In the genomic region with DNA sequence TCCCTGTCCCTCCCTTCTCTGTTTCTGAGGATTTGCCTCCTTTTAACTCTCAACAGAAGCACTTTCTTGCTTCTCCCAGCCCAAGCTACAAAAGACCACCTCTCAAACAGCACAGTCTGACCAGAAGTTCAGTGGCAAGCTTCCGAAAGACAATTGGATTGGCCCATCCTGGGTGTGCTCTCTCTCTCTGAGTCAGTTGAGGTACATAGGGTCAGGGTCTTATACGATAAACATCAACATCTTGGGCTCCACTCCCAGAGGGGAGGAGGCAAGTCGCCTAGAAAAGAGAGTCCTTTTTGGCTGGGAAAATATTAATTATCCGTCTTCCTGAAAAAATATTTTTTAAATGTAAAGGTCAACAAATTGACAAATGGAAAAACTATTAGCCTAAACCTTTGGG, we compare ENCODE assay signal across 19 cellular contexts.
"Had no signal": no experiment of that assay in that cellular context is flagged by ENCODE, and none has a peak within 500 bp of the region (broad histone marks: within the 10 kb centered on the region; RNA-seq: fewer than 3 reads in every experiment).

No MANE protein-coding gene starts in this region.

- H3K4me3 ChIP-seq: ovary, tibial nerve had no signal

- DNase-seq: activated CD4-positive, alpha-beta T cell treated with anti-CD3 and anti-CD28 coated beads, Interleukin-2, amount 10 ng/mL, durations not matched to agents 7 days and 5 days; activated CD8-positive, alpha-beta memory T cell treated with anti-CD3 and anti-CD28 coated beads for 24 hours; activated CD8-positive, alpha-beta memory T cell treated with anti-CD3 and anti-CD28 coated beads, Interleukin-2, amount 50 U/mL, for 48 hours; activated effector memory CD4-positive, alpha-beta T cell treated with Interleukin-2 at 50 U/mL for 16 hours; activated T-cell treated with anti-CD3 and anti-CD28 coated beads, Interleukin-2, amount 50 U/mL, for 48 hours; dermis blood vessel endothelial cell; effector memory CD8-positive, alpha-beta T cell; foreskin melanocyte; head of caudate nucleus; immature natural killer cell; kidney glomerular epithelial cell; stimulated activated CD4-positive, alpha-beta T cell treated with anti-CD3 and anti-CD28 coated beads, Interleukin-12 subunit alpha, Interleukin-12 subunit beta, amount 100 ng/mL, for 4 hours; stimulated activated CD4-positive, alpha-beta T cell treated with anti-CD3 and anti-CD28 coated beads, Interleukin-1b, Interleukin-23, amount 100 ng/mL, for 48 hours; stimulated activated CD8-positive, alpha-beta memory T cell treated with anti-CD3 and anti-CD28 coated beads, Interleukin-4, amount 100 ng/mL, for 48 hours; stimulated activated naive CD4-positive, alpha-beta T cell; T1000 had no signal

- H3K36me3 ChIP-seq: ovary, tibial nerve had no signal

- H3K27me3 ChIP-seq: ovary, tibial nerve had no signal

- H3K9me3 ChIP-seq: ovary, tibial nerve had no signal

- ATAC-seq: effector memory CD8-positive, alpha-beta T cell had no signal

- FAIRE-seq: urothelium cell line had no signal
